Comparison of ENCODE assay signal across 13 cellular contexts in genomic region chr9:23322392-23322791, GRCh38.
DNase-seq lines count a peak whose midpoint lies in the region; FAIRE-seq and TF ChIP-seq lines count a peak whose summit lies in the region.
"Had no signal": no experiment of that assay in that cellular context is flagged by ENCODE, and none has a peak within 500 bp of the region (broad histone marks: within the 10 kb centered on the region; RNA-seq: fewer than 3 reads in every experiment).

No MANE protein-coding gene starts in this region.

- no peak for FAIRE-seq in D721Med (lab: Jason Lieb, UNC)

- no peak for TF ChIP-seq EP300 in suprapubic skin (IDR thresholded peaks at IDR 0.05)

- peak; percentile 24 for TF ChIP-seq CTCF in D721Med (IDR thresholded peaks at IDR 0.05; ENCODE audit: insufficient read depth, missing control alignments)
- peak; percentile 48; the same call in 1 of the 2 replicates for TF ChIP-seq CTCF in LNCAP (IDR thresholded peaks at IDR 0.05)
- no peak for TF ChIP-seq CTCF in suprapubic skin (IDR thresholded peaks at IDR 0.05)

- 66% methylated on average over 4 of the region's 4 CpGs for WGBS in suprapubic skin

- H3K9ac ChIP-seq in adipocyte (ENCODE audit: low read length), result no peak overlapping the region

- H3K9me3 ChIP-seq in adipocyte (ENCODE audit: control insufficient read depth, low read length), result no peaks in the 10 kb centered on the region
- no peaks in the 10 kb centered on the region for H3K9me3 ChIP-seq in suprapubic skin

- H3K36me3 ChIP-seq in adipocyte (ENCODE audit: control insufficient read depth, insufficient read depth, low read length, severe bottlenecking) (no peaks in the 10 kb centered on the region), suprapubic skin (no peaks in the 10 kb centered on the region)
- H3K36me3 ChIP-seq: stomach had no signal

- H3K27ac ChIP-seq in suprapubic skin, result no peak overlapping the region
- H3K27ac ChIP-seq: stomach had no signal

- DNase-seq in D721Med (ENCODE audit: insufficient read length, low spot score) (no peak), adipocyte (ENCODE audit: low read depth) (peak; percentile 63), kidney tubule cell (ENCODE audit: low spot score) (peak; percentile 12), COLO668 (lab: John Stamatoyannopoulos, UW; ENCODE audit: unreplicated experiment) (no peak), NOMO-1 treated with DMSO at 0.1 percent for 48 hours (lab: John Stamatoyannopoulos, UW; ENCODE audit: unreplicated experiment) (no peak), midbrain (lab: John Stamatoyannopoulos, UW) (no peak), suprapubic skin (ENCODE audit: low spot score in 2 of 2) (no peak)
- DNase-seq: activated CD8-positive, alpha-beta memory T cell treated with anti-CD3 and anti-CD28 coated beads, Interleukin-2, amount 50 U/mL, for 4 hours; amniotic stem cell; C1 segment of cervical spinal cord; effector CD4-positive, alpha-beta T cell; stomach had no signal

- no peak for TF ChIP-seq POLR2A in suprapubic skin (IDR thresholded peaks at IDR 0.05)

- H3K4me3 ChIP-seq in adipocyte (ENCODE audit: low read length), result no peak overlapping the region
- H3K4me3 ChIP-seq in suprapubic skin, result no peak overlapping the region
- H3K4me3 ChIP-seq: stomach had no signal

- H3K4me1 ChIP-seq in adipocyte (ENCODE audit: control insufficient read depth, insufficient read depth, low read length), result no peaks in the 10 kb centered on the region
- H3K4me1 ChIP-seq in suprapubic skin, result no peaks in the 10 kb centered on the region
- H3K4me1 ChIP-seq: stomach had no signal

- H3K27me3 ChIP-seq in adipocyte (replicated peaks; ENCODE audit: control insufficient read depth, insufficient read depth, low read length) (no peaks in the 10 kb centered on the region), suprapubic skin (no peaks in the 10 kb centered on the region)
- H3K27me3 ChIP-seq: stomach had no signal

Comparison
In these comparisons a context has a peak if more than half of its experiments do, and no peak if none do; other contexts are left out.
1. DNase-seq: peak in adipocyte (single experiment) and kidney tubule cell (single experiment); none in D721Med (single experiment), COLO668 (single experiment), NOMO-1 treated with DMSO at 0.1 percent for 48 hours (single experiment), midbrain (single experiment) and suprapubic skin (0 of 2).
2. CTCF ChIP-seq: peak in D721Med (single experiment) and LNCAP (single experiment); none in suprapubic skin (0 of 2).